ENCODE assay signal across 11 cellular contexts in the genomic region with DNA sequence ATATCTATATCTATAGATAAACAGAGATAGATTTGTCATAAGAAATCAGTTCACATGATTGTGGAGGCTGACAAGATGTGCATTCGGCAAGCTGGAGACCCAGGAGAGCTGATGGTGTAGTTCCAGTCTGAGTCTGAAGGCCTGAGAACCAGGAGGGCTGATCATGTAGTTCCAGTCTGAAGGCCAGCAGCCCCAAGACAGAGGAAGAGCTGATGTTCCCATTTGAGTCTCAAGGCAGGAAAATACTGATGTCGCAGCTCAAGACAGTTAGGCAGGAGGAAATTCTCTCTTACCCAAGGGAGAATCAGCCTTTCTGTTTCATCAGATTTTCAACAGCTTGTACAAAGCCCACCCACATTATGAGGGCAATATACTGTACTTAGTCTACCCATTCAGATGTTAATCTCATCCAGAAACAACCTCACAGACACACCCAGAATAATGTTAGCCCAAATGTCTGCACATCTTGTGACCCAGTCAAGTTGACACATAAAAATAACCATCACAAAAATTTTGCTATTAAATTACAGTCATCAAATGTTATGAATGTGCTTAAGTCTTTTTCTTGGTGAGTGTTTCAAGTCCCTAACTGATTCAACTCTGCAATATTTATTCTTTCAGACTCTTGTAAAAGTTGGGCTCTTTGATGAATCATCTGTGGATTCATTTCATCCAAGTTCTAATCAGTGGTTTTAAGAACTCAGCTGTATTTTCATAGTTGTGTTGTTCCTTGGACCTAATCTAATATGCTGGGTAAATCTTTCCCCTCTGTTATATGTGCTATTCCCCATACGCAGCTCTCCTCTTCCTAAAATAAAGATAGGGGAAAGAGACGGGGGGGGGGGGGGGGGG. TPM values are rescaled to one million over a fixed set of nuclear protein-coding genes. Genes with fewer than 3 reads are reported as not detected.
DNase-seq lines count a peak whose midpoint lies in the region; ATAC-seq and TF ChIP-seq lines count a peak whose summit lies in the region.
"Had no signal": no experiment of that assay in that cellular context is flagged by ENCODE, and none has a peak within 500 bp of the region (broad histone marks: within the 10 kb centered on the region; RNA-seq: fewer than 3 reads in every experiment).

No MANE protein-coding gene starts in this region.

- H3K27ac Mint-ChIP-seq in HFFc6: no peak overlapping the region
- H3K27ac Mint-ChIP-seq: neural progenitor cell had no signal

- no peaks in the 10 kb centered on the region for H3K9me3 ChIP-seq in WERI-Rb-1 (ENCODE audit: severe bottlenecking)

- peaks cover 5% of the 10 kb centered on the region for H3K27me3 Mint-ChIP-seq in HFFc6 (ENCODE audit: insufficient read depth)

- no peaks in the 10 kb centered on the region for H3K9me3 Mint-ChIP-seq in HFFc6
- H3K9me3 Mint-ChIP-seq: neural progenitor cell had no signal

- H3K4me1 Mint-ChIP-seq in HFFc6 (ENCODE audit: low read depth): peaks cover 13% of the 10 kb centered on the region

- no peaks in the 10 kb centered on the region for H3K27me3 ChIP-seq in WERI-Rb-1 (ENCODE audit: insufficient read depth, low read depth, severe bottlenecking)
- H3K27me3 ChIP-seq: neural progenitor cell had no signal

- H3K4me3 ChIP-seq in cardiac fibroblast (replicated peaks in 1 of 2; ENCODE audit: low read depth in 2 of 2, low read length in 2 of 2) (no peak overlapping the region), WERI-Rb-1 (ENCODE audit: low read depth, low read length) (no peak overlapping the region)
- H3K4me3 ChIP-seq: neural progenitor cell had no signal

- no peak overlapping the region for H3K27ac ChIP-seq in WERI-Rb-1
- H3K27ac ChIP-seq: neural progenitor cell had no signal

- no peak for TF ChIP-seq CTCF in HFFc6 (IDR thresholded peaks at IDR 0.05)
- TF ChIP-seq CTCF in cardiac fibroblast (IDR thresholded peaks at IDR 0.05; ENCODE audit: low read depth, low read length): no peak
- TF ChIP-seq CTCF in WERI-Rb-1 (IDR thresholded peaks at IDR 0.05; ENCODE audit: low read depth, low read length): no peak

- H3K4me3 Mint-ChIP-seq in HFFc6: no peak overlapping the region
- H3K4me3 Mint-ChIP-seq: neural progenitor cell had no signal

- DNase-seq in COLO829 (ENCODE audit: low spot score) (peak; percentile 52), HFFc6 (peak; percentile 47), cardiac fibroblast (ENCODE audit: low read depth in 2 of 2) (peak; percentile 33 to 67), renal cortical epithelial cell (ENCODE audit: low read depth) (peak; percentile 52), activated gamma-delta T cell (lab: John Stamatoyannopoulos, UW) (no peak), WERI-Rb-1 (no peak)
- DNase-seq: NCI-H1694 treated with DMSO at 0.1 percent for 48 hours had no signal

- no peaks in the 10 kb centered on the region for H3K36me3 ChIP-seq in WERI-Rb-1
- H3K36me3 ChIP-seq: neural progenitor cell had no signal

- no peak for ATAC-seq in HG03460 (IDR thresholded peaks at IDR 0.05; ENCODE audit: unreplicated experiment)
- ATAC-seq: esophagus mucosa had no signal

- H3K36me3 Mint-ChIP-seq in HFFc6 (ENCODE audit: low read depth): no peaks in the 10 kb centered on the region
- H3K36me3 Mint-ChIP-seq: brain, neural progenitor cell had no signal

RNA-seq across cellular contexts. Expression of a gene that starts 22.7 kb away (rescaled TPM):
- 10 to 100 TPM; 11.3 to 13.9 (median 12.5) TPM for total RNA-seq in HFFc6 (2021; fragmentation: NEBNext Ultra II Directional; extraction: Animal tissue kit (Norgen Biotek cat#: 25700))
- total RNA-seq in renal cortical epithelial cell: 14.4 and 22.0 TPM in 2 replicates

Comparison
In these comparisons a context has a peak if more than half of its experiments do, and no peak if none do; other contexts are left out.
1. DNase-seq: peak in COLO829 (single experiment), HFFc6 (single experiment), cardiac fibroblast (2 of 2) and renal cortical epithelial cell (single experiment); none in activated gamma-delta T cell (single experiment) and WERI-Rb-1 (single experiment).